ENCODE assay signal across 26 cellular contexts in genomic region chr5:62614355-62614754, GRCh38.
"Had no signal": no experiment of that assay in that cellular context is flagged by ENCODE, and none has a peak within 500 bp of the region (broad histone marks: within the 10 kb centered on the region; RNA-seq: fewer than 3 reads in every experiment).

No MANE protein-coding gene starts in this region.

- H3K27ac Mint-ChIP-seq: effector memory CD8-positive, alpha-beta T cell; immature natural killer cell; natural killer cell treated with Interleukin-12 subunit alpha and Interleukin-12 subunit beta and Interleukin-15 and Interleukin-18, amount 100 ng/mL, for 72 hours; progenitor cell of endocrine pancreas; stimulated activated naive CD8-positive, alpha-beta T cell treated with anti-CD3 and anti-CD28 coated beads, Interleukin-15, Interleukin-2, amounts not matched to agents 100 ng/mL and 50 ng/mL, for 24 hours had no signal

- H3K9me3 Mint-ChIP-seq: central memory CD8-positive, alpha-beta T cell; effector memory CD8-positive, alpha-beta T cell; immature natural killer cell; stimulated activated naive B cell treated with anti-CD40 and anti-IgM and Interleukin-4, amounts not matched to agents 10 μg/mL and 1 μg/mL and 100 μg/mL, for 72 hours; stimulated activated naive CD8-positive, alpha-beta T cell treated with anti-CD3 and anti-CD28 coated beads, Interleukin-15, Interleukin-2, amounts not matched to agents 100 ng/mL and 50 ng/mL, for 24 hours had no signal

- H3K4me3 Mint-ChIP-seq: central memory CD8-positive, alpha-beta T cell; effector memory CD8-positive, alpha-beta T cell; immature natural killer cell; natural killer cell treated with Interleukin-12 subunit alpha and Interleukin-12 subunit beta and Interleukin-15 and Interleukin-18, amount 100 ng/mL, for 72 hours; neural crest cell; stimulated activated naive B cell treated with anti-CD40 and anti-IgM and Interleukin-4, amounts not matched to agents 10 μg/mL and 1 μg/mL and 100 μg/mL, for 72 hours; stimulated activated naive CD8-positive, alpha-beta T cell treated with anti-CD3 and anti-CD28 coated beads, Interleukin-15, Interleukin-2, amounts not matched to agents 100 ng/mL and 50 ng/mL, for 24 hours had no signal

- H3K4me1 ChIP-seq: esophagus muscularis mucosa, foreskin keratinocyte, gastroesophageal sphincter, heart left ventricle, lower lobe of right lung, parathyroid adenoma, right lobe of liver, suprapubic skin had no signal

- FAIRE-seq: endometrium, keratinocyte, small intestine had no signal

- H3K4me1 Mint-ChIP-seq: central memory CD8-positive, alpha-beta T cell; neural crest cell; stimulated activated naive B cell treated with anti-CD40 and anti-IgM and Interleukin-4, amounts not matched to agents 10 μg/mL and 1 μg/mL and 100 μg/mL, for 72 hours had no signal

- H3K9ac ChIP-seq: parathyroid adenoma had no signal

- H3K9me3 ChIP-seq: esophagus muscularis mucosa, gastroesophageal sphincter, heart left ventricle, lower lobe of right lung, right lobe of liver, suprapubic skin had no signal

- H3K4me3 ChIP-seq: esophagus muscularis mucosa, gastroesophageal sphincter, heart left ventricle, lower lobe of right lung, right lobe of liver, suprapubic skin had no signal

- H3K27me3 ChIP-seq: esophagus muscularis mucosa, foreskin keratinocyte, gastroesophageal sphincter, heart left ventricle, right lobe of liver, suprapubic skin had no signal

- DNase-seq: cortex of kidney; effector memory CD8-positive, alpha-beta T cell; foreskin keratinocyte; heart left ventricle; hippocampal formation; immature natural killer cell; left ventricle myocardium superior; lower lobe of right lung; right lobe of liver; small intestine; stimulated activated CD4-positive, alpha-beta T cell treated with anti-CD3 and anti-CD28 coated beads, Interleukin-15, amount 100 ng/mL, for 24 hours; stimulated activated CD4-positive, alpha-beta T cell treated with anti-CD3 and anti-CD28 coated beads, Interleukin-2, amount 100 ng/mL, for 48 hours; stimulated activated naive B cell treated with anti-CD40 and anti-IgM and Interleukin-4, amounts not matched to agents 10 μg/mL and 1 μg/mL and 100 μg/mL, for 72 hours; trophoblast cell had no signal

- H3K27me3 Mint-ChIP-seq: central memory CD8-positive, alpha-beta T cell; effector memory CD8-positive, alpha-beta T cell; natural killer cell treated with Interleukin-12 subunit alpha and Interleukin-12 subunit beta and Interleukin-15 and Interleukin-18, amount 100 ng/mL, for 72 hours; progenitor cell of endocrine pancreas; stimulated activated naive B cell treated with anti-CD40 and anti-IgM and Interleukin-4, amounts not matched to agents 10 μg/mL and 1 μg/mL and 100 μg/mL, for 72 hours; stimulated activated naive CD8-positive, alpha-beta T cell treated with anti-CD3 and anti-CD28 coated beads, Interleukin-15, Interleukin-2, amounts not matched to agents 100 ng/mL and 50 ng/mL, for 24 hours had no signal

- H3K36me3 ChIP-seq: lower lobe of right lung, right lobe of liver had no signal

- H3K27ac ChIP-seq: epithelial cell of prostate, esophagus muscularis mucosa, foreskin keratinocyte, gastroesophageal sphincter, heart left ventricle, lower lobe of right lung, parathyroid adenoma, right lobe of liver, suprapubic skin had no signal
